In genomic region chr20:63696311-63696627, GRCh38 we compare ENCODE assay signal across 2 cellular contexts.
TF ChIP-seq lines count a peak whose summit lies in the region.

No MANE protein-coding gene starts in this region.

TF ChIP-seq in PFSK-1, 5 proteins besides CTCF, POLR2A, EP300 and RAD21:
- TF ChIP-seq SIN3A (IDR thresholded peaks at IDR 0.05; ENCODE audit: borderline replicate concordance, insufficient read depth, low read length) (no peak; the same call in 1 of the 2 replicates), POLR2AphosphoS5 (IDR thresholded peaks at IDR 0.05; ENCODE audit: low read depth, low read length) (no peak), REST (IDR thresholded peaks at IDR 0.05; ENCODE audit: insufficient read depth in 1 of 2, low read depth in 2 of 2, low read length in 2 of 2) (0 out of 4 replicates have a peak, but pooled peaks have one; percentile 11 to 45), TAF1 (IDR thresholded peaks at IDR 0.05; ENCODE audit: borderline replicate concordance, insufficient read depth, low read length) (no peak), FOXP2 (optimal IDR thresholded peaks at IDR 0.05; ENCODE audit: borderline replicate concordance, extremely low read depth, extremely low read length, insufficient read depth) (no peak)

TF ChIP-seq in H1, 55 proteins besides CTCF, POLR2A, EP300 and RAD21:
- TF ChIP-seq RXRA (IDR thresholded peaks at IDR 0.05; ENCODE audit: insufficient read depth, low read depth, low read length): no peak
- TF ChIP-seq SIN3A (conservative IDR thresholded peaks at IDR 0.05 in 1 of 2, IDR thresholded peaks at IDR 0.05 in 1 of 2; ENCODE audit: low read depth in 1 of 2, low read length in 2 of 2): peak; percentile 21 to 28; a peak in 1 of 4 replicates
- no peak for TF ChIP-seq ASH2L (IDR thresholded peaks at IDR 0.05; ENCODE audit: low read length)
- peak; percentile 80; the same call in 1 of the 2 replicates for TF ChIP-seq KDM1A (IDR thresholded peaks at IDR 0.05; ENCODE audit: borderline replicate concordance, low read length)
- 0 out of 2 replicates have a peak, but pooled peaks have one; percentile 22 for TF ChIP-seq PHF8 (conservative IDR thresholded peaks at IDR 0.05; ENCODE audit: low read depth, low read length)
- peak; percentile 52 for TF ChIP-seq USF2 (IDR thresholded peaks at IDR 0.05; ENCODE audit: low read length)
- peak; percentile 32; the same call in 1 of the 2 replicates for TF ChIP-seq TAF1 (IDR thresholded peaks at IDR 0.05; ENCODE audit: low read depth, low read length)
- peak; percentile 18 for TF ChIP-seq TAF7 (optimal IDR thresholded peaks at IDR 0.05; ENCODE audit: borderline replicate concordance, low read depth, low read length)
- 0 out of 2 replicates have a peak, but pooled peaks have one; percentile 42 for TF ChIP-seq TBP (IDR thresholded peaks at IDR 0.05; ENCODE audit: low read depth, low read length)
- TF ChIP-seq SP1 (IDR thresholded peaks at IDR 0.05; ENCODE audit: low read depth, low read length): no peak
TF ChIP-seq in H1: peak in this region for 7.
